In the genomic region with DNA sequence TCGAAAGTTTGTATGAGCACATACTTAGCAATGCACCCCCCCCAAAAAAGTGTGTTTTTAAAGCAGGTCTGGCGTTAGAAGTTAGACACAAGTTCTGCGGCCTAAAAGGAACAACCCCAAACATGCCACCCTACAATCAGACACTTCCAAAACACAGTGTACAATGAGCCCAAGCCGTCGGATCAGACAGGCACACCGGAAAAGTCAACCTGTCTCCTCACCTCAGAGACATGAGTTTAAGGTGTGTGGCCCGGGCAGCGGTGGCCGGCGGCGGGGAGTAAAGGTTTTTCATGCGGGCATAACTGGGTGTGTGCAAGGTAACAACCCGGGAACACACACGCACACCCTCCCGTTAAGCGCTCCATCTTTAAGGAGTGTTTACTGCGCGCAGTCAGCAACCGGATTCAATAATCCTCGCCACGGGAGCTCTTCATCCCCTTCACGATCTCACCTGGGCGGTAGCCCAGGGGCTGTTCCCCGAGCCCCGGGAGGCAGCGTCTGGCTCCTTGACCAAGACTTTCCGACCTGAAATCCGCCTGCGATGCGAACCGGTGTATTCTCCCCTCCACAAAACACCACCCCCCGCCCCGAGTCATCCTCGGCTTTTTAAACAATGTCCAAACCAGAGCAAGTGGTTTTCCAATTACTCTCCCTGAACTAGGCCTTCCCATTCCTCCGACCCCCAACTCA, we compare ENCODE assay signal across 8 cellular contexts. TPM values are rescaled to one million over a fixed set of nuclear protein-coding genes. Genes with fewer than 3 reads are reported as not detected.
DNase-seq lines count a peak whose midpoint lies in the region; ATAC-seq, FAIRE-seq and TF ChIP-seq lines count a peak whose summit lies in the region.
"Not testable (repeated sequence)": the region's sequence is repeated elsewhere in the genome, so short reads cannot be mapped to it uniquely, and the experiment has no call there.

No MANE protein-coding gene starts in this region.

- RAD21 ChIA-PET in HCT116 (lab: Charles Lee; ENCODE audit: low non-redundant PET in 1 of 2, low total read pairs in 2 of 2, uncharacterized antibody in 2 of 2, unreplicated experiment in 2 of 2): not testable (repeated sequence)
- RAD21 ChIA-PET in GM12878 (lab: Charles Lee; ENCODE audit: unreplicated experiment): interaction anchor here (1.0 kb wide), 1 partner anchor 12 kb away, joined by 3 read pairs; no protein-coding TSS in a partner anchor

- peak overlapping the region; percentile 98 for H3K4me3 Mint-ChIP-seq in CD4-positive, alpha-beta T cell
- peak overlapping the region; percentile 98 for H3K4me3 Mint-ChIP-seq in activated CD4-positive, alpha-beta T cell treated with anti-CD3 and anti-CD28 coated beads for 36 hours

- H3K27ac Mint-ChIP-seq in CD4-positive, alpha-beta T cell: peak overlapping the region; percentile 95
- H3K27ac Mint-ChIP-seq in activated CD4-positive, alpha-beta T cell treated with anti-CD3 and anti-CD28 coated beads for 36 hours: peak overlapping the region; percentile 92

- intact Hi-C loops in CD4-positive, alpha-beta T cell (cut with DNase I, micrococcal nuclease): loop anchor here in 1 of 2 experiments (5.0 to 10.0 kb wide), 3 partner anchors 51 to 536 kb away; a partner anchor contains a TSS
- intact Hi-C loops in HCT116 (cut with micrococcal nuclease): loop anchor here (5.0 kb wide), 1 partner anchor 164 kb away; a partner anchor contains a TSS
- intact Hi-C loops in activated CD4-positive, alpha-beta T cell treated with anti-CD3 and anti-CD28 coated beads for 36 hours (cut with DNase I, micrococcal nuclease): loop anchor here (5.0 to 10.0 kb wide), 4 partner anchors 74 to 514 kb away; a partner anchor contains a TSS
- intact Hi-C loops in GM12878 (cut with micrococcal nuclease; ENCODE audit: unreplicated experiment); left cardiac atrium (cut with DNase I): not testable (repeated sequence)

- H2AFZ ChIP-seq in HCT116 (ENCODE audit: low read depth, low read length, poor library complexity, severe bottlenecking): not testable (repeated sequence)
- H2AFZ ChIP-seq in GM12878 (ENCODE audit: control insufficient read depth, low read depth, low read length) (peak overlapping the region; percentile 19; the same call in 1 of the 2 replicates), neuron (ENCODE audit: low read depth, low read length) (peak overlapping the region; percentile 63)

- H3K4me2 ChIP-seq in HCT116 (ENCODE audit: low read length) (peak overlapping the region; percentile 77), GM12878 (ENCODE audit: control insufficient read depth, insufficient read depth) (peak overlapping the region; percentile 56)

- H3K36me3 ChIP-seq in HCT116 (ENCODE audit: control insufficient read depth in 1 of 2, insufficient read depth in 2 of 2, low read length in 2 of 2): peaks cover 0 to 18% of the 10 kb centered on the region in 2 experiments; a peak in 2 of 4 replicates
- H3K36me3 ChIP-seq in GM12878 (ENCODE audit: control insufficient read depth in 2 of 2, insufficient read depth in 2 of 2, low read length in 1 of 2); neuron (ENCODE audit: insufficient read depth, low read length): not testable (repeated sequence)

- DNase-seq in CD4-positive, alpha-beta T cell: peak; percentile 3 to 44 (median 16)
- DNase-seq in HCT116 (ENCODE audit: low read depth, low spot score); GM12878 (ENCODE audit: low read depth, low spot score): not testable (repeated sequence)
- DNase-seq in NCI-H2227 (lab: John Stamatoyannopoulos, UW; ENCODE audit: unreplicated experiment) (peak; percentile 24), left cardiac atrium (peak; percentile 28)
- DNase-seq in activated CD4-positive, alpha-beta T cell treated with anti-CD3 and anti-CD28 coated beads for 36 hours: peak; percentile 66
- peak; percentile 13 to 16 for DNase-seq in stimulated activated CD8-positive, alpha-beta memory T cell treated with anti-CD3 and anti-CD28 coated beads, Interleukin-4, amount 100 ng/mL, for 1 hour (ENCODE audit: low read depth in 2 of 2, low spot score in 1 of 2)

- FAIRE-seq in GM12878 (lab: Jason Lieb, UNC): not testable (repeated sequence)

- SMC1A ChIA-PET in GM12878 (lab: Charles Lee; ENCODE audit: uncharacterized antibody, unreplicated experiment): not testable (repeated sequence)

- H3K79me2 ChIP-seq in HCT116 (ENCODE audit: insufficient read depth, low read length) (peaks cover 55% of the 10 kb centered on the region), GM12878 (ENCODE audit: control insufficient read depth, insufficient read depth, low read length) (peaks cover 15% of the 10 kb centered on the region)

- BruUV-seq in HCT116 (replicated peaks; lab: Mats Ljungman, UMichigan): TSS peak; percentile 42
- TSS peak; percentile 56 for BruUV-seq in GM12878 (replicated peaks; lab: Mats Ljungman, UMichigan)

- POLR2A ChIA-PET in CD4-positive, alpha-beta T cell (lab: Charles Lee): interaction anchor here (0.6 to 2.9 kb wide), 9 partner anchors 12 to 314 kb away, joined by 3 to 43 read pairs (median 5); a partner anchor contains a TSS
- POLR2A ChIA-PET in HCT116 (lab: Charles Lee): interaction anchor here (0.9 to 2.5 kb wide), 5 partner anchors 19 to 67 kb away, joined by 3 to 13 read pairs (median 6); no protein-coding TSS in a partner anchor
- POLR2A ChIA-PET in activated CD4-positive, alpha-beta T cell treated with anti-CD3 and anti-CD28 coated beads for 36 hours (lab: Charles Lee): interaction anchor here (1.0 kb wide), 1 partner anchor 154 kb away, joined by 3 read pairs; a partner anchor contains a TSS
- POLR2A ChIA-PET in GM12878 (lab: Charles Lee): not testable (repeated sequence)

- H3K27me3 Mint-ChIP-seq in CD4-positive, alpha-beta T cell; activated CD4-positive, alpha-beta T cell treated with anti-CD3 and anti-CD28 coated beads for 36 hours: not testable (repeated sequence)

- H4K20me1 ChIP-seq in HCT116 (ENCODE audit: insufficient read depth); GM12878 (ENCODE audit: control insufficient read depth, insufficient read depth): not testable (repeated sequence)

- H3K9me3 ChIP-seq in CD4-positive, alpha-beta T cell (ENCODE audit: control insufficient read depth, low read length); HCT116 (ENCODE audit: control insufficient read depth in 1 of 2, insufficient read depth in 1 of 2, low read depth in 1 of 2, low read length in 2 of 2); GM12878 (replicated peaks; ENCODE audit: control insufficient read depth, insufficient read depth, low read length); neuron (ENCODE audit: low read length): not testable (repeated sequence)

- H3K4me3 ChIP-seq in HCT116 (replicated peaks in 1 of 2; ENCODE audit: low read depth in 1 of 2, low read length in 2 of 2) (peak overlapping the region; percentile 81 to 82), GM12878 (peak overlapping the region; percentile 61), neuron (ENCODE audit: low read length) (peak overlapping the region; percentile 91)

- H3K9ac ChIP-seq in HCT116 (ENCODE audit: low read length): peak overlapping the region; percentile 78
- peak overlapping the region; percentile 45; the same call in 1 of the 2 replicates for H3K9ac ChIP-seq in GM12878 (ENCODE audit: control insufficient read depth, insufficient read depth, low read length)

- not testable (repeated sequence) for H3K9me2 ChIP-seq in HCT116 (ENCODE audit: insufficient read depth)

- not testable (repeated sequence) for TF ChIP-seq POLR2A in HCT116 (IDR thresholded peaks at IDR 0.05; ENCODE audit: borderline replicate concordance, extremely low read depth, insufficient read depth, insufficient read length); GM12878 (IDR thresholded peaks at IDR 0.05; ENCODE audit: low read depth, low read length)

- H3K4me1 Mint-ChIP-seq in CD4-positive, alpha-beta T cell (ENCODE audit: low read depth): peaks cover 56% of the 10 kb centered on the region
- H3K4me1 Mint-ChIP-seq in activated CD4-positive, alpha-beta T cell treated with anti-CD3 and anti-CD28 coated beads for 36 hours: peaks cover 34% of the 10 kb centered on the region

- peaks cover 68 to 81% of the 10 kb centered on the region in 2 experiments for H3K4me1 ChIP-seq in HCT116 (ENCODE audit: control insufficient read depth in 1 of 2, insufficient read depth in 2 of 2, low read length in 2 of 2)
- not testable (repeated sequence) for H3K4me1 ChIP-seq in GM12878 (ENCODE audit: control insufficient read depth, insufficient read depth, low read length)
- H3K4me1 ChIP-seq in neuron (ENCODE audit: insufficient read depth, low read length): peaks cover 15% of the 10 kb centered on the region

- TF ChIP-seq CTCF in CD4-positive, alpha-beta T cell (IDR thresholded peaks at IDR 0.05); HCT116 (IDR thresholded peaks at IDR 0.05 in 2 of 3, conservative IDR thresholded peaks at IDR 0.05 in 1 of 3; ENCODE audit: borderline replicate concordance in 1 of 3, insufficient read depth in 1 of 3, low read depth in 2 of 3, low read length in 2 of 3); GM12878 (IDR thresholded peaks at IDR 0.05 in 2 of 3, conservative IDR thresholded peaks at IDR 0.05 in 1 of 3; ENCODE audit: control insufficient read depth in 2 of 3, extremely low read depth in 1 of 3, insufficient read depth in 1 of 3, low read depth in 3 of 3, low read length in 3 of 3): not testable (repeated sequence)

- not testable (repeated sequence) for H3K9me3 Mint-ChIP-seq in CD4-positive, alpha-beta T cell; activated CD4-positive, alpha-beta T cell treated with anti-CD3 and anti-CD28 coated beads for 36 hours (ENCODE audit: low read depth)

- CTCF ChIA-PET in CD4-positive, alpha-beta T cell (lab: Charles Lee); HCT116 (lab: Charles Lee); GM12878 (lab: Yijun Ruan, JAX): not testable (repeated sequence)
- CTCF ChIA-PET in activated CD4-positive, alpha-beta T cell treated with anti-CD3 and anti-CD28 coated beads for 36 hours (lab: Charles Lee): interaction anchor here (1.7 kb wide), 1 partner anchor 12 kb away, joined by 7 read pairs; no protein-coding TSS in a partner anchor

- WGBS in GM12878 (ENCODE audit: insufficient coverage, insufficient replicate concordance, low lambda C conversion rate, missing lambda C conversion rate): under 1% methylated on average over 35 of the region's 35 CpGs

- TF ChIP-seq EP300 in GM12878 (IDR thresholded peaks at IDR 0.05; ENCODE audit: borderline replicate concordance in 1 of 2, control insufficient read depth in 1 of 2, low read depth in 2 of 2, low read length in 2 of 2): not testable (repeated sequence)

- not testable (repeated sequence) for TF ChIP-seq RAD21 in HCT116 (IDR thresholded peaks at IDR 0.05; ENCODE audit: low read depth); GM12878 (IDR thresholded peaks at IDR 0.05; ENCODE audit: insufficient read depth, low read depth, low read length)

- H3K36me3 Mint-ChIP-seq in CD4-positive, alpha-beta T cell (ENCODE audit: low read depth): peaks cover 17% of the 10 kb centered on the region
- H3K36me3 Mint-ChIP-seq in activated CD4-positive, alpha-beta T cell treated with anti-CD3 and anti-CD28 coated beads for 36 hours (ENCODE audit: low read depth): not testable (repeated sequence)

- not testable (repeated sequence) for H3K27ac ChIP-seq in CD4-positive, alpha-beta T cell (ENCODE audit: low read depth, low read length); GM12878 (ENCODE audit: control insufficient read depth, insufficient read depth)
- H3K27ac ChIP-seq in HCT116 (ENCODE audit: low read depth, low read length): peak overlapping the region; percentile 96

- peak; percentile 15 for ATAC-seq in CD4-positive, alpha-beta T cell (ENCODE audit: poor library complexity)
- ATAC-seq in HCT116 (peak; percentile 0; the same call in 1 of the 2 replicates), GM12878 (peak; percentile 29), left cardiac atrium (peak in 1 of 2 donors; percentile 27)
- ATAC-seq in activated CD4-positive, alpha-beta T cell treated with anti-CD3 and anti-CD28 coated beads for 36 hours: peak; percentile 27

- in situ Hi-C loops in GM12878 (cut with MboI): not testable (repeated sequence)

- H3K27me3 ChIP-seq in CD4-positive, alpha-beta T cell (ENCODE audit: control insufficient read depth, insufficient read depth, low read length); HCT116 (ENCODE audit: insufficient read depth, low read length); GM12878 (replicated peaks in 1 of 2; ENCODE audit: control insufficient read depth in 2 of 2, insufficient read depth in 2 of 2, low read length in 1 of 2); neuron (ENCODE audit: insufficient read depth, low read length): not testable (repeated sequence)

RNA-seq across cellular contexts. Expression of a gene that starts 0.9 kb away (rescaled TPM):
- 10 to 100 TPM; 28.0 to 29.7 TPM for total RNA-seq in CD4-positive, alpha-beta T cell
- total RNA-seq in HCT116 (2021; ENCODE audit: unreplicated experiment): 127 TPM
- polyA plus RNA-seq in HCT116 (2012): 71.8 and 86.2 TPM in 2 replicates
- total RNA-seq in activated CD4-positive, alpha-beta T cell treated with anti-CD3 and anti-CD28 coated beads for 36 hours: 10 to 100 TPM; 13.9 to 15.0 TPM
- total RNA-seq in GM12878 (2013; cell fraction: nucleolus; rRNA removed): 33.3 and 41.2 TPM in 2 replicates
- 7.9 and 11.1 TPM in 2 replicates for total RNA-seq in GM12878 (2014; rRNA removed)
- total RNA-seq in GM12878 (2014; rRNA removed; fragmentation: Illumina TruSeq; extraction: Trizol): 13.0 and 13.4 TPM in 2 replicates
- 8.8 and 9.0 TPM in 2 replicates for total RNA-seq in GM12878 (2021)
- 3.3 TPM for polyA plus RNA-seq in GM12878 (2011; ENCODE audit: low read depth)
- polyA plus RNA-seq in GM12878 (2011; rRNA removed): 11.8 and 13.6 TPM in 2 replicates
- 4.3 and 5.4 TPM in 2 replicates for polyA plus RNA-seq in GM12878 (2011; cell fraction: cytosol; rRNA removed)
- 9.0 and 9.4 TPM in 2 replicates for polyA plus RNA-seq in GM12878 (2011; cell fraction: nucleus; rRNA removed)
- 4.4 and 5.1 TPM in 2 replicates for polyA plus RNA-seq in GM12878 (2012)
- polyA plus RNA-seq in GM12878 (2014; fragmentation: Illumina TruSeq; extraction: Trizol): 12.0 and 12.7 TPM in 2 replicates
- 1 to 10 TPM; 2.8 to 3.3 TPM for polyA plus RNA-seq in GM12878 (2014; fragmentation: Nextera tagmentation; extraction: Ambion mirVana)
- polyA plus RNA-seq in GM12878 (2014; rRNA removed): 6.5 and 7.1 TPM in 2 replicates
- polyA plus RNA-seq in GM12878 (2016; fragmentation: Nextera tagmentation; extraction: Ambion mirVana): 1 to 10 TPM; 3.5 to 4.5 TPM
- polyA minus RNA-seq in GM12878 (2011; rRNA and poly(A)+ RNA removed): 14.8 and 19.0 TPM in 2 replicates
- polyA minus RNA-seq in GM12878 (2011; cell fraction: cytosol; rRNA and poly(A)+ RNA removed): 6.1 and 6.9 TPM in 2 replicates
- 7.1 and 9.6 TPM in 2 replicates for polyA minus RNA-seq in GM12878 (2011; cell fraction: nucleus; rRNA and poly(A)+ RNA removed)
- total RNA-seq in left cardiac atrium: 10 to 100 TPM; 14.3 to 17.9 TPM
